In the genomic region with DNA sequence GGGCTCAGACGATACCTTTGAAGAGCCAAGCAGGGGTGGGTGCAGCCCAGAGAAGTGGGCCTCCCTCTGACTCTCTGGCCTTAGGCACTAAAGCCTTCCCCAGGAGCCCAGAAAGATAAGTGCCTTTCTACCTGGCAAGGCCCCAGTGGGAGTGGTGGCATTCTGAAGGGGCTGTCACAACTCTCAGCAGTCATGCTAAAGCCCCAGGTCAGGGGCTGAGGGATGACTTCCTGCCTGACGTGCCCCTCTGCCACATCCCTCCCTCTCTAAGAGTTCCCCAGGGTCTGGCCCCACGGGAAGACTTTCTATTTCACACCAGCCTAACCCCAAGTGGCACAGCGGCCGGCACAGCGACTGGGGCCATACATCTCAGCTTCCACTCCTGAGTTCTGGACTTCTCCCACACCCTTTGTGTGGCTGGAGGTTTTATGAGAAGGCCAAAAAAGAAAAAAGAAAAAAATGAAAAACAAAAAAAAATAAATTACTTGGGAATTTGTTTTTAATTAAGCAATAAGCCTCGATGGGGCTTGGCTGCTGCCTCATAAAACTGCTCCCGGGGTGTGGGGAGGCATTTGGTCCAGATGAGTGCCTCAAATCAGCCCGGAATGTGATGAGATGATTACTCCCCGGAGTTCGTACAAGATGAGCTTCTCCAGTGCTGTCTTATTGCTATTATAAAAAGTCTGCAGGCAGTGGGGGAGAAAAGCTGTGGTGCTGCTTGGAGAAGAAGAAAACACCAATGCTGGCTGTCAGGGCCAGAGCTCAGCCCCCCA, we compare ENCODE assay signal across 1 cellular context.
TF ChIP-seq lines count a peak whose summit lies in the region.

No MANE protein-coding gene starts in this region.

TF ChIP-seq in IMR-90, 13 proteins besides CTCF, POLR2A, EP300 and RAD21 (continued from another document):
- TF ChIP-seq, protein P1, sequence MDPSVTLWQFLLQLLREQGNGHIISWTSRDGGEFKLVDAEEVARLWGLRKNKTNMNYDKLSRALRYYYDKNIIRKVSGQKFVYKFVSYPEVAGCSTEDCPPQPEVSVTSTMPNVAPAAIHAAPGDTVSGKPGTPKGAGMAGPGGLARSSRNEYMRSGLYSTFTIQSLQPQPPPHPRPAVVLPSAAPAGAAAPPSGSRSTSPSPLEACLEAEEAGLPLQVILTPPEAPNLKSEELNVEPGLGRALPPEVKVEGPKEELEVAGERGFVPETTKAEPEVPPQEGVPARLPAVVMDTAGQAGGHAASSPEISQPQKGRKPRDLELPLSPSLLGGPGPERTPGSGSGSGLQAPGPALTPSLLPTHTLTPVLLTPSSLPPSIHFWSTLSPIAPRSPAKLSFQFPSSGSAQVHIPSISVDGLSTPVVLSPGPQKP (IDR thresholded peaks at IDR 0.05; ENCODE audit: borderline replicate concordance, low read depth, low read length) = no peak
- TF ChIP-seq BHLHE40 (IDR thresholded peaks at IDR 0.05; ENCODE audit: low read depth, low read length) = no peak
- no peak for TF ChIP-seq NFE2L2 (IDR thresholded peaks at IDR 0.05; ENCODE audit: low read depth, low read length)
- TF ChIP-seq CHD1 (IDR thresholded peaks at IDR 0.05; ENCODE audit: low read depth, low read length) = no peak
- TF ChIP-seq MXI1 (IDR thresholded peaks at IDR 0.05; ENCODE audit: borderline replicate concordance, low read depth, low read length) = no peak
- TF ChIP-seq, protein P2, sequence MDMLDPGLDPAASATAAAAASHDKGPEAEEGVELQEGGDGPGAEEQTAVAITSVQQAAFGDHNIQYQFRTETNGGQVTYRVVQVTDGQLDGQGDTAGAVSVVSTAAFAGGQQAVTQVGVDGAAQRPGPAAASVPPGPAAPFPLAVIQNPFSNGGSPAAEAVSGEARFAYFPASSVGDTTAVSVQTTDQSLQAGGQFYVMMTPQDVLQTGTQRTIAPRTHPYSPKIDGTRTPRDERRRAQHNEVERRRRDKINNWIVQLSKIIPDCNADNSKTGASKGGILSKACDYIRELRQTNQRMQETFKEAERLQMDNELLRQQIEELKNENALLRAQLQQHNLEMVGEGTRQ (IDR thresholded peaks at IDR 0.05; ENCODE audit: low read depth, low read length) = no peak
